15 cellular contexts compared by ENCODE assay signal in genomic region chr15:49238342-49238741, GRCh38.
DNase-seq lines count a peak whose midpoint lies in the region; ATAC-seq, FAIRE-seq and TF ChIP-seq lines count a peak whose summit lies in the region.
"Had no signal": no experiment of that assay in that cellular context is flagged by ENCODE, and none has a peak within 500 bp of the region (broad histone marks: within the 10 kb centered on the region; RNA-seq: fewer than 3 reads in every experiment).

No MANE protein-coding gene starts in this region.

- peaks cover under 1% of the 10 kb centered on the region for H3K9me3 Mint-ChIP-seq in chondrocyte (ENCODE audit: low read depth)
- H3K9me3 Mint-ChIP-seq: activated T-cell treated with anti-CD3 and anti-CD28 coated beads, Interleukin-2, amount 50 U/mL, for 4 hours had no signal

- POLR2A ChIA-PET in AG04450 (lab: Yijun Ruan, JAX) (interaction anchor here (0.7 to 0.9 kb wide), 2 partner anchors 183 to 185 kb away, joined by 3 to 5 read pairs; partner anchors contain the start of gene FGF7), GM10248 (lab: Yijun Ruan, JAX) (no interaction called here)

- DNase-seq in AG04450 (ENCODE audit: low read depth, low spot score) (peak; percentile 88), NCI-H1694 (lab: John Stamatoyannopoulos, UW) (peak; percentile 59), chondrocyte (ENCODE audit: low spot score) (no peak), OCI-M1 (lab: John Stamatoyannopoulos, UW) (no peak), GM10248 (ENCODE audit: extremely low spot score) (no peak), urothelium cell line (ENCODE audit: low spot score) (no peak)
- DNase-seq: ACHN; activated CD4-positive, CD25-positive, alpha-beta regulatory T cell treated with anti-CD3 and anti-CD28 coated beads, Interleukin-2, amount 50 U/mL, for 72 hours; activated T-cell treated with anti-CD3 and anti-CD28 coated beads, Interleukin-2, amount 50 U/mL, for 4 hours; brain microvascular endothelial cell; NCI-H1436 treated with DMSO at 0.1 percent for 48 hours; upper lobe of left lung had no signal

- TF ChIP-seq CTCF in AG04450 (IDR thresholded peaks at IDR 0.05; ENCODE audit: low read depth, low read length) (no peak), chondrocyte (IDR thresholded peaks at IDR 0.05) (no peak), GM10248 (IDR thresholded peaks at IDR 0.05; ENCODE audit: control extremely low read depth, extremely low read depth, low read depth, missing control alignments) (no peak)

- peaks cover 8% of the 10 kb centered on the region in 2 donors for H3K36me3 ChIP-seq in muscle layer of duodenum (ENCODE audit: control insufficient read depth in 1 of 2, insufficient read depth in 2 of 2, low read length in 2 of 2)
- H3K36me3 ChIP-seq: brain microvascular endothelial cell had no signal

- peak overlapping the region; percentile 85 for H3K27ac Mint-ChIP-seq in chondrocyte (ENCODE audit: unreplicated experiment)
- H3K27ac Mint-ChIP-seq: IgD-negative memory B cell had no signal

- CTCF ChIA-PET in AG04450 (lab: Charles Lee) (interaction anchor here (1.3 to 6.3 kb wide), 6 partner anchors 10 to 907 kb away, joined by 3 to 145 read pairs (median 5); partner anchors contain the start of gene FGF7), GM10248 (lab: Yijun Ruan, JAX) (interaction anchor here (6.5 kb wide), 1 partner anchor 184 kb away, joined by 98 read pairs; the partner anchor contains the start of gene FGF7)

- H3K4me1 ChIP-seq in muscle layer of duodenum (ENCODE audit: control insufficient read depth in 1 of 2, insufficient read depth in 2 of 2, low read length in 2 of 2): peaks cover 6 to 24% of the 10 kb centered on the region in 2 donors

- no peaks in the 10 kb centered on the region for H3K27me3 Mint-ChIP-seq in chondrocyte (ENCODE audit: low read depth)
- H3K27me3 Mint-ChIP-seq: IgD-negative memory B cell had no signal

- H3K4me3 ChIP-seq in AG04450 (ENCODE audit: low read depth, low read length) (no peak overlapping the region), muscle layer of duodenum (ENCODE audit: low read depth in 1 of 2, low read length in 2 of 2) (no peak overlapping the region)
- H3K4me3 ChIP-seq: upper lobe of left lung had no signal

- H3K27ac ChIP-seq in AG04450 (ENCODE audit: low read depth, low read length) (no peak overlapping the region), muscle layer of duodenum (ENCODE audit: low read length) (peak overlapping the region; percentile 37)
- H3K27ac ChIP-seq: brain microvascular endothelial cell, upper lobe of left lung had no signal

- FAIRE-seq in urothelium cell line (lab: Jason Lieb, UNC): no peak

- peaks cover 4% of the 10 kb centered on the region for H3K36me3 Mint-ChIP-seq in chondrocyte (ENCODE audit: low read depth)

- no peaks in the 10 kb centered on the region for H3K27me3 ChIP-seq in AG04450 (ENCODE audit: control insufficient read depth, insufficient read depth, low read length)
- no peaks in the 10 kb centered on the region for H3K27me3 ChIP-seq in muscle layer of duodenum (ENCODE audit: low read depth, low read length)
- H3K27me3 ChIP-seq: brain microvascular endothelial cell, upper lobe of left lung had no signal

- H3K9me3 ChIP-seq in AG04450 (ENCODE audit: control insufficient read depth, insufficient read depth, low read length) (no peaks in the 10 kb centered on the region), muscle layer of duodenum (ENCODE audit: control insufficient read depth in 1 of 2, low read length in 2 of 2) (no peaks in the 10 kb centered on the region)
- H3K9me3 ChIP-seq: upper lobe of left lung had no signal

- ATAC-seq in HG02798 (IDR thresholded peaks at IDR 0.05; ENCODE audit: poor library complexity, unreplicated experiment): no peak
- ATAC-seq: activated T-cell treated with anti-CD3 and anti-CD28 coated beads, Interleukin-2, amount 50 U/mL, for 4 hours had no signal

- peaks cover 14% of the 10 kb centered on the region for H3K4me1 Mint-ChIP-seq in chondrocyte (ENCODE audit: low read depth)

- no peak overlapping the region for H3K4me3 Mint-ChIP-seq in chondrocyte (ENCODE audit: unreplicated experiment)
- H3K4me3 Mint-ChIP-seq: activated T-cell treated with anti-CD3 and anti-CD28 coated beads, Interleukin-2, amount 50 U/mL, for 4 hours; IgD-negative memory B cell had no signal

Comparison
In these comparisons a context has a peak if more than half of its experiments do, and no peak if none do; other contexts are left out.
1. DNase-seq: peak in AG04450 (single experiment) and NCI-H1694 (single experiment); none in chondrocyte (single experiment), OCI-M1 (single experiment), GM10248 (single experiment) and urothelium cell line (single experiment).